In the genomic region with DNA sequence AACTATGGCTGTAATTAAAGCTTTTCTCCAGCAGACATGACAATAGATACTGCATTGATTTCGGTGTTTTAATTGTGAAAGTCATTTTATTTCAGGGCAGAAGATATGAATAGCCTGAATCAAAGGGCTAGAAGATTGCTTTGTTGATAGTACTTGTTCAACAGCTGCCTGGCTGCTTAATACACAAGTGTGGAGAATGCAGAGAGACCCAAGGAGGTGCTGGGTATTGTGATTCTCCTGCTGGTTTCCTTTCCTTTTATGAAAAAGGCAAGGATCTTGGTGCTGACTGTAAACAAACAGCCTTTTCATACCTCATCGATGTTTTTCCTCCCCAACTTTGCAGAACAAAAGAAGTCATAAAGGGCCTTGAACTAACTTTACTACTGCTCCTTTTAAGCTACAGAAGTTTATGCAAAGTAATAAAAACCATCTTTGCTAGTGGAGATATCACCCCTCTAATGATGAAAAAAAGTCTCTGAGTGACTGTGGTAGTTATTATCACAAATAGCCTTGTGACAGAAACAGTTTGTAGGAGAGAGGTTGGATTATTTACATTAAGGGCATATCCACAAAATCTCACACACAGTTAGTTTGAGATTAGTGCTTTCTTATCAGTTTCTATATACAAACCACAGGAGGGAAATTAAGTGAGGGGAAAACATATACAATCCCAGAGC, we compare ENCODE assay signal across 18 cellular contexts.
DNase-seq lines count a peak whose midpoint lies in the region; ATAC-seq and TF ChIP-seq lines count a peak whose summit lies in the region.
"Had no signal": no experiment of that assay in that cellular context is flagged by ENCODE, and none has a peak within 500 bp of the region (broad histone marks: within the 10 kb centered on the region; RNA-seq: fewer than 3 reads in every experiment).

No MANE protein-coding gene starts in this region.

- no peak overlapping the region; the same call in 1 of the 2 replicates for H4K91ac ChIP-seq in IMR-90 (ENCODE audit: insufficient read depth, low read depth, low read length)
- no peak overlapping the region for H4K91ac ChIP-seq in mesenchymal stem cell (ENCODE audit: low read length)

- DNase-seq in GM23338 (ENCODE audit: low spot score) (peak; percentile 76), IMR-90 (peak; percentile 2), choroid plexus epithelial cell (ENCODE audit: low read depth) (peak; percentile 6), mesenchymal stem cell (peak; percentile 47), KBM-7 (no peak), NOMO-1 treated with dmso at 0.1 percent for 144 hours (lab: John Stamatoyannopoulos, UW; ENCODE audit: unreplicated experiment) (no peak), NCI-H2029 (lab: John Stamatoyannopoulos, UW) (no peak)
- no peak for DNase-seq in activated naive CD4-positive, alpha-beta T cell (lab: John Stamatoyannopoulos, UW)
- DNase-seq: activated naive CD8-positive, alpha-beta T cell treated with anti-CD3 and anti-CD28 coated beads, Interleukin-2, amount 50 U/mL, for 24 hours; caudate nucleus; CD8-positive, alpha-beta T cell; effector CD8-positive, alpha-beta T cell; left ventricle myocardium inferior; naive thymus-derived CD4-positive, alpha-beta T cell; NCI-H1092 treated with DMSO at 0.1 percent for 48 hours; NCI-H345; Right ventricle myocardium superior had no signal

- H3K79me2 ChIP-seq in GM23338 (replicated peaks; ENCODE audit: insufficient read depth): no peaks in the 10 kb centered on the region

- H3K56ac ChIP-seq in IMR-90 (ENCODE audit: extremely low read depth, insufficient read depth, low read length): no peak overlapping the region

- H3K36me3 Mint-ChIP-seq in GM23338 (ENCODE audit: low read depth): no peaks in the 10 kb centered on the region
- H3K36me3 Mint-ChIP-seq: CD8-positive, alpha-beta T cell; naive thymus-derived CD4-positive, alpha-beta T cell had no signal

- H3K36me3 ChIP-seq in GM23338 (ENCODE audit: insufficient read depth) (no peaks in the 10 kb centered on the region), IMR-90 (ENCODE audit: control insufficient read depth, insufficient read depth, low read length) (no peaks in the 10 kb centered on the region), mesenchymal stem cell (ENCODE audit: control insufficient read depth in 1 of 2, insufficient read depth in 2 of 2, low read depth in 1 of 2, low read length in 2 of 2) (no peaks in the 10 kb centered on the region)
- H3K36me3 ChIP-seq: left ventricle myocardium inferior had no signal

- no peaks in the 10 kb centered on the region for H3F3A ChIP-seq in GM23338 (replicated peaks; ENCODE audit: low read depth)

- in situ Hi-C loops in IMR-90 (cut with MboI; ENCODE audit: low sequenced_read_pairs) (no loop called here), KBM-7 (cut with MboI; ENCODE audit: low pct_unique_long_range_greater_than_20kb, low sequenced_read_pairs) (no loop called here)

- H2AK9ac ChIP-seq in IMR-90 (replicated peaks; ENCODE audit: low read depth, low read length, poor library complexity): no peak overlapping the region

- peak overlapping the region; percentile 20; the same call in 1 of the 2 replicates for H4K5ac ChIP-seq in IMR-90 (ENCODE audit: low read depth, low read length)

- no peak overlapping the region for H2BK15ac ChIP-seq in IMR-90 (ENCODE audit: low read depth, low read length)
- H2BK15ac ChIP-seq in mesenchymal stem cell (ENCODE audit: low read depth, poor library complexity, severe bottlenecking): no peak overlapping the region

- no peak overlapping the region for H3K23ac ChIP-seq in IMR-90 (ENCODE audit: low read depth, low read length)
- H3K23ac ChIP-seq in mesenchymal stem cell (ENCODE audit: low read length in 2 of 2): no peak overlapping the region

- no CpG with 5 or more reads among the region's 2 CpGs for WGBS in IMR-90 (ENCODE audit: extremely low coverage in 2 of 2, insufficient read length in 1 of 2), 2 experiments
- WGBS in mesenchymal stem cell: 3% methylated on average over 2 of the region's 2 CpGs

- peak overlapping the region; percentile 35; the same call in 1 of the 3 replicates for H3K4me3 Mint-ChIP-seq in GM23338
- H3K4me3 Mint-ChIP-seq: activated naive CD8-positive, alpha-beta T cell treated with anti-CD3 and anti-CD28 coated beads, Interleukin-2, amount 50 U/mL, for 24 hours; CD8-positive, alpha-beta T cell had no signal

- TF ChIP-seq RAD21 in IMR-90 (IDR thresholded peaks at IDR 0.05; ENCODE audit: low read length): no peak

- H3K9me3 ChIP-seq in IMR-90 (ENCODE audit: control insufficient read depth, insufficient read depth, low read length) (no peaks in the 10 kb centered on the region), mesenchymal stem cell (ENCODE audit: control insufficient read depth, low read length) (no peaks in the 10 kb centered on the region)
- H3K9me3 ChIP-seq: left ventricle myocardium inferior had no signal

- ATAC-seq in GM23338 (peak; percentile 98), IMR-90 (ENCODE audit: low read depth) (peak; percentile 65)
- ATAC-seq: activated naive CD8-positive, alpha-beta T cell treated with anti-CD3 and anti-CD28 coated beads, Interleukin-2, amount 50 U/mL, for 24 hours; CD8-positive, alpha-beta T cell; K562; naive thymus-derived CD4-positive, alpha-beta T cell had no signal

- TF ChIP-seq POLR2A in IMR-90 (IDR thresholded peaks at IDR 0.05; ENCODE audit: low read depth, low read length): no peak

- H3K14ac ChIP-seq in IMR-90 (replicated peaks; ENCODE audit: low read depth, low read length) (no peak overlapping the region), mesenchymal stem cell (ENCODE audit: low read length in 2 of 2) (no peak overlapping the region)

- no peak overlapping the region for H2BK20ac ChIP-seq in IMR-90 (ENCODE audit: low read depth, low read length)

- dilution Hi-C loops in IMR-90 (cut with HindIII; ENCODE audit: low sequenced_read_pairs, unreplicated experiment): no loop called here

- H2AFZ ChIP-seq in GM23338 (no peak overlapping the region), IMR-90 (replicated peaks; ENCODE audit: low read length, poor library complexity) (no peak overlapping the region), mesenchymal stem cell (ENCODE audit: low read depth, low read length) (no peak overlapping the region)

- peak overlapping the region in 1 of 2 experiments; percentile 54 for H2BK12ac ChIP-seq in mesenchymal stem cell (ENCODE audit: low read length in 2 of 2)

- H3K27me3 Mint-ChIP-seq in GM23338 (ENCODE audit: insufficient read depth, low read depth, poor library complexity): peaks cover 89% of the 10 kb centered on the region
- H3K27me3 Mint-ChIP-seq: activated naive CD8-positive, alpha-beta T cell treated with anti-CD3 and anti-CD28 coated beads, Interleukin-2, amount 50 U/mL, for 24 hours had no signal

- H4K20me1 ChIP-seq in GM23338 (replicated peaks; ENCODE audit: insufficient read depth) (no peaks in the 10 kb centered on the region; the same call in 1 of the 2 replicates), IMR-90 (ENCODE audit: insufficient read depth, low read length) (no peaks in the 10 kb centered on the region)

- H3K9me2 ChIP-seq in GM23338 (ENCODE audit: insufficient read depth): no peaks in the 10 kb centered on the region

- no peak overlapping the region for H3K27ac ChIP-seq in GM23338 (ENCODE audit: low read depth)
- no peak overlapping the region; the same call in 1 of the 2 replicates for H3K27ac ChIP-seq in IMR-90 (ENCODE audit: insufficient read depth, low read length)
- no peak overlapping the region for H3K27ac ChIP-seq in mesenchymal stem cell (ENCODE audit: low read length, poor library complexity, severe bottlenecking)
- H3K27ac ChIP-seq: left ventricle myocardium inferior had no signal

- no peak overlapping the region for H2AK5ac ChIP-seq in IMR-90 (ENCODE audit: low read depth, low read length)
- H2AK5ac ChIP-seq in mesenchymal stem cell (ENCODE audit: low read length, severe bottlenecking): no peak overlapping the region

- H3K4ac ChIP-seq in IMR-90 (ENCODE audit: low read depth, low read length): no peak overlapping the region
- no peak overlapping the region for H3K4ac ChIP-seq in mesenchymal stem cell (ENCODE audit: low read depth in 1 of 2, low read length in 2 of 2)

- TF ChIP-seq CTCF in GM23338 (conservative IDR thresholded peaks at IDR 0.05; ENCODE audit: low read depth in 2 of 2) (no peak), IMR-90 (conservative IDR thresholded peaks at IDR 0.05; ENCODE audit: low read depth, low read length) (no peak), choroid plexus epithelial cell (conservative IDR thresholded peaks at IDR 0.05; ENCODE audit: low read depth, low read length) (no peak)

- BruUV-seq in IMR-90 (replicated peaks; lab: Mats Ljungman, UMichigan): no TSS peak

- H3K9me3 Mint-ChIP-seq in GM23338: peaks cover 3% of the 10 kb centered on the region; the same call in 1 of the 3 replicates
- H3K9me3 Mint-ChIP-seq: activated naive CD8-positive, alpha-beta T cell treated with anti-CD3 and anti-CD28 coated beads, Interleukin-2, amount 50 U/mL, for 24 hours; CD8-positive, alpha-beta T cell had no signal

- peaks cover 46% of the 10 kb centered on the region for H3K4me1 Mint-ChIP-seq in GM23338
- H3K4me1 Mint-ChIP-seq: activated naive CD8-positive, alpha-beta T cell treated with anti-CD3 and anti-CD28 coated beads, Interleukin-2, amount 50 U/mL, for 24 hours had no signal

- no peak overlapping the region; the same call in 1 of the 2 replicates for H3K9ac ChIP-seq in IMR-90 (ENCODE audit: low read depth, low read length)
- H3K9ac ChIP-seq in mesenchymal stem cell (ENCODE audit: low read length): no peak overlapping the region

- H3K79me1 ChIP-seq in IMR-90 (ENCODE audit: low read depth in 1 of 2, low read length in 2 of 2): no peaks in the 10 kb centered on the region
- no peaks in the 10 kb centered on the region for H3K79me1 ChIP-seq in mesenchymal stem cell (replicated peaks; ENCODE audit: low read length, poor library complexity, severe bottlenecking)

- no peaks in the 10 kb centered on the region for H3K9me1 ChIP-seq in IMR-90 (ENCODE audit: insufficient read depth, low read length)

- H2BK120ac ChIP-seq in IMR-90 (ENCODE audit: low read depth, low read length): no peak overlapping the region
- no peak overlapping the region for H2BK120ac ChIP-seq in mesenchymal stem cell (ENCODE audit: low read depth, low read length)

- intact Hi-C loops in IMR-90 (cut with micrococcal nuclease): no loop called here

- H4K8ac ChIP-seq in IMR-90 (ENCODE audit: low read depth in 2 of 2, low read length in 2 of 2) (no peak overlapping the region), mesenchymal stem cell (ENCODE audit: low read length) (peak overlapping the region; percentile 67)

- peak overlapping the region; percentile 5 for H2BK5ac ChIP-seq in IMR-90 (ENCODE audit: low read depth, low read length, poor library complexity, severe bottlenecking)
- no peak overlapping the region for H2BK5ac ChIP-seq in mesenchymal stem cell (ENCODE audit: low read depth, low read length, poor library complexity, severe bottlenecking)

- H3K18ac ChIP-seq in IMR-90 (ENCODE audit: low read depth, low read length) (no peak overlapping the region; the same call in 1 of the 2 replicates), mesenchymal stem cell (ENCODE audit: low read depth in 1 of 2, low read length in 2 of 2) (no peak overlapping the region)

- no peak overlapping the region for H3K27ac Mint-ChIP-seq in GM23338
- H3K27ac Mint-ChIP-seq: activated naive CD8-positive, alpha-beta T cell treated with anti-CD3 and anti-CD28 coated beads, Interleukin-2, amount 50 U/mL, for 24 hours; CD8-positive, alpha-beta T cell had no signal

- CTCF ChIA-PET in IMR-90 (lab: Yijun Ruan, JAX): interaction anchor here (0.5 kb wide), 1 partner anchor 773 kb away, joined by 3 read pairs; no protein-coding TSS in a partner anchor

- POLR2A ChIA-PET in IMR-90 (lab: Charles Lee; ENCODE audit: unreplicated experiment): no interaction called here

- H3K4me2 ChIP-seq in GM23338 (peak overlapping the region; percentile 30), IMR-90 (ENCODE audit: low read depth, low read length) (peak overlapping the region; percentile 55), mesenchymal stem cell (ENCODE audit: low read length, poor library complexity, severe bottlenecking) (no peak overlapping the region)

- H3K27me3 ChIP-seq in GM23338 (ENCODE audit: insufficient read depth): peaks cover 94% of the 10 kb centered on the region
- no peaks in the 10 kb centered on the region; the same call in 1 of the 2 replicates for H3K27me3 ChIP-seq in IMR-90 (ENCODE audit: control insufficient read depth, insufficient read depth, low read length)
- no peaks in the 10 kb centered on the region for H3K27me3 ChIP-seq in mesenchymal stem cell (ENCODE audit: control insufficient read depth in 1 of 2, insufficient read depth in 1 of 2, low read length in 2 of 2)

- peaks cover 34% of the 10 kb centered on the region for H3K4me1 ChIP-seq in GM23338 (ENCODE audit: insufficient read depth)
- H3K4me1 ChIP-seq in IMR-90 (ENCODE audit: control insufficient read depth, insufficient read depth, low read length): peaks cover 6% of the 10 kb centered on the region
- H3K4me1 ChIP-seq in mesenchymal stem cell (ENCODE audit: control insufficient read depth, insufficient read depth, low read depth, low read length): no peaks in the 10 kb centered on the region

- no peak overlapping the region for H3K4me3 ChIP-seq in GM23338
- H3K4me3 ChIP-seq in IMR-90 (ENCODE audit: insufficient read depth, low read depth, low read length): no peak overlapping the region
- no peak overlapping the region for H3K4me3 ChIP-seq in choroid plexus epithelial cell (ENCODE audit: low read depth, low read length)
- no peak overlapping the region for H3K4me3 ChIP-seq in mesenchymal stem cell (ENCODE audit: insufficient read depth in 1 of 2, low read depth in 1 of 2, low read length in 2 of 2)
- H3K4me3 ChIP-seq: K562, left ventricle myocardium inferior had no signal

Comparison
In these comparisons a context has a peak if more than half of its experiments do, and no peak if none do; other contexts are left out.
1. DNase-seq: peak in GM23338 (single experiment), IMR-90 (single experiment), choroid plexus epithelial cell (single experiment) and mesenchymal stem cell (single experiment); none in KBM-7 (single experiment), NOMO-1 treated with dmso at 0.1 percent for 144 hours (single experiment), activated naive CD4-positive, alpha-beta T cell (0 of 4) and NCI-H2029 (single experiment).